ENCODE assay signal across 28 cellular contexts in genomic region chr12:102730996-102731395, GRCh38.
"Had no signal": no experiment of that assay in that cellular context is flagged by ENCODE, and none has a peak within 500 bp of the region (broad histone marks: within the 10 kb centered on the region; RNA-seq: fewer than 3 reads in every experiment).

No MANE protein-coding gene starts in this region.

- ATAC-seq: activated T-cell treated with anti-CD3 and anti-CD28 coated beads, Interleukin-2, amount 50 U/mL, for 4 hours; activated T-helper 17 cell treated with anti-CD3 and anti-CD28 coated beads, Interleukin-2, amount 50 U/mL, for 72 hours; effector memory CD8-positive, alpha-beta T cell; gastroesophageal sphincter; left lung; lower lobe of right lung; natural killer cell; T-helper 17 cell; upper lobe of right lung had no signal

- DNase-seq: activated CD4-positive, alpha-beta memory T cell treated with anti-CD3 and anti-CD28 coated beads for 36 hours; activated CD4-positive, CD25-positive, alpha-beta regulatory T cell treated with anti-CD3 and anti-CD28 coated beads, Interleukin-2, amount 50 U/mL, for 72 hours; activated gamma-delta T cell treated with Interleukin-2 at 50 U/mL for 16 hours; activated naive CD4-positive, alpha-beta T cell treated with anti-CD3 and anti-CD28 coated beads, Interleukin-2, amount 50 U/mL, for 16 hours; activated T-cell treated with anti-CD3 and anti-CD28 coated beads, Interleukin-2, amount 50 U/mL, for 4 hours; amniotic stem cell; caudate nucleus; cortex of kidney; effector memory CD8-positive, alpha-beta T cell; head of caudate nucleus; hippocampal formation; kidney glomerular epithelial cell; left lung; lower lobe of right lung; mesenchymal stem cell; natural killer cell; stimulated activated CD4-positive, alpha-beta T cell treated with anti-CD3 and anti-CD28 coated beads, Interleukin-15, amount 100 ng/mL, for 24 hours; stimulated activated CD4-positive, alpha-beta T cell treated with anti-CD3 and anti-CD28 coated beads, Interleukin-2, amount 100 ng/mL, for 24 hours; stimulated activated naive CD4-positive, alpha-beta T cell; T-helper 17 cell; T1000; tibial artery; upper lobe of right lung; WERI-Rb-1 had no signal

- H3K27me3 ChIP-seq: gastroesophageal sphincter, left lung, right atrium auricular region, suprapubic skin, tibial artery, upper lobe of right lung had no signal

- H3K27ac ChIP-seq: gastroesophageal sphincter, left lung, lower lobe of right lung, right atrium auricular region, suprapubic skin, tibial artery, upper lobe of right lung, WERI-Rb-1 had no signal

- H3K4me3 ChIP-seq: gastroesophageal sphincter, left lung, lower lobe of right lung, right atrium auricular region, suprapubic skin, tibial artery, upper lobe of right lung had no signal

- H3K36me3 ChIP-seq: gastroesophageal sphincter, left lung, lower lobe of right lung, right atrium auricular region, suprapubic skin, tibial artery, upper lobe of right lung, WERI-Rb-1 had no signal

- H3K4me1 ChIP-seq: gastroesophageal sphincter, left lung, lower lobe of right lung, right atrium auricular region, suprapubic skin, tibial artery, upper lobe of right lung had no signal

- H3K9me3 ChIP-seq: gastroesophageal sphincter, left lung, lower lobe of right lung, right atrium auricular region, suprapubic skin, tibial artery, upper lobe of right lung had no signal
